15 cellular contexts compared by ENCODE assay signal in genomic region chr1:228956864-228957263, GRCh38.
A peak's percentile ranks its signal among the peaks of the same experiment; 100 is the strongest.
DNase-seq lines count a peak whose midpoint lies in the region; ATAC-seq and TF ChIP-seq lines count a peak whose summit lies in the region.
"Had no signal": no experiment of that assay in that cellular context is flagged by ENCODE, and none has a peak within 500 bp of the region (broad histone marks: within the 10 kb centered on the region; RNA-seq: fewer than 3 reads in every experiment).

No MANE protein-coding gene starts in this region.

- H3K9me3 ChIP-seq in SK-N-SH, result 0 out of 2 replicates have a peak, but pooled peaks cover 4% of the 10 kb centered on the region
- peaks cover 7% of the 10 kb centered on the region; the same call in 1 of the 2 replicates for H3K9me3 ChIP-seq in MG63
- H3K9me3 ChIP-seq: Caco-2 had no signal

- no peaks in the 10 kb centered on the region for H3K36me3 ChIP-seq in SK-N-SH (replicated peaks in 1 of 2; ENCODE audit: control insufficient read depth in 1 of 2, insufficient read depth in 2 of 2, low read length in 1 of 2)
- H3K36me3 ChIP-seq in MG63, result no peaks in the 10 kb centered on the region
- H3K36me3 ChIP-seq: BLaER1 had no signal

- H3K4me3 Mint-ChIP-seq in type B pancreatic cell, result no peak overlapping the region
- H3K4me3 Mint-ChIP-seq in effector memory CD8-positive, alpha-beta T cell, result no peak overlapping the region
- H3K4me3 Mint-ChIP-seq: CD8-positive, alpha-beta memory T cell had no signal

- no peaks in the 10 kb centered on the region for H3K27me3 Mint-ChIP-seq in type B pancreatic cell
- peaks cover 0 to 8% of the 10 kb centered on the region in 2 donors for H3K27me3 Mint-ChIP-seq in effector memory CD8-positive, alpha-beta T cell

- H3K27ac Mint-ChIP-seq in type B pancreatic cell, result peak overlapping the region; percentile 68
- H3K27ac Mint-ChIP-seq in effector memory CD8-positive, alpha-beta T cell, result no peak overlapping the region

- TF ChIP-seq EP300 in SK-N-SH (IDR thresholded peaks at IDR 0.05; ENCODE audit: borderline replicate concordance in 1 of 2, low read depth in 1 of 2, low read length in 1 of 2), result no peak

- H3K4me2 ChIP-seq in SK-N-SH, result no peak overlapping the region
- H3K4me2 ChIP-seq: BLaER1 had no signal

- H3K4me1 ChIP-seq in SK-N-SH (ENCODE audit: control insufficient read depth in 1 of 2, insufficient read depth in 2 of 2, low read depth in 1 of 2, low read length in 1 of 2), result peaks cover 0 to 5% of the 10 kb centered on the region in 2 experiments; a peak in 1 of 4 replicates

- H3K4me3 ChIP-seq in SK-N-SH (ENCODE audit: low read depth in 2 of 2, low read length in 1 of 2), result no peak overlapping the region
- H3K4me3 ChIP-seq in MG63, result no peak overlapping the region
- no peak overlapping the region for H3K4me3 ChIP-seq in fibroblast of mammary gland (ENCODE audit: control insufficient read depth, low read depth, low read length)
- H3K4me3 ChIP-seq: BLaER1, GM23248 had no signal

- POLR2A ChIA-PET in SK-N-SH (lab: Yijun Ruan, JAX), result no interaction called here

- TF ChIP-seq CTCF in SK-N-SH (IDR thresholded peaks at IDR 0.05), result no peak
- no peak for TF ChIP-seq CTCF in fibroblast of mammary gland (conservative IDR thresholded peaks at IDR 0.05; ENCODE audit: control insufficient read depth, insufficient read depth, low read depth, low read length)
- no peak for TF ChIP-seq CTCF in type B pancreatic cell (conservative IDR thresholded peaks at IDR 0.05)

- 70% methylated on average over 5 of the region's 5 CpGs for WGBS in SK-N-SH (ENCODE audit: low lambda C conversion rate)

- CTCF ChIA-PET in SK-N-SH (lab: Yijun Ruan, JAX), result no interaction called here

- H2AFZ ChIP-seq in SK-N-SH (ENCODE audit: low read depth), result no peak overlapping the region
- H2AFZ ChIP-seq: GM23248 had no signal

- TF ChIP-seq RAD21 in SK-N-SH (IDR thresholded peaks at IDR 0.05; ENCODE audit: low read length), result no peak

- no peak for DNase-seq in SK-N-SH
- peak; percentile 39 for DNase-seq in MG63
- DNase-seq in fibroblast of mammary gland (ENCODE audit: low read depth), result peak; percentile 70
- no peak for DNase-seq in type B pancreatic cell (ENCODE audit: extremely low spot score, unreplicated experiment)
- no peak for DNase-seq in NCI-H1417 (lab: John Stamatoyannopoulos, UW)
- DNase-seq in effector memory CD8-positive, alpha-beta T cell, result no peak
- DNase-seq: AML-193; Caco-2; CD8-positive, alpha-beta memory T cell; DMS53; GM23248 had no signal

- H3K27ac ChIP-seq in SK-N-SH (ENCODE audit: low read depth in 2 of 2, low read length in 1 of 2), result no peak overlapping the region
- H3K27ac ChIP-seq: 22Rv1, BLaER1, GM23248 had no signal

- H3K79me2 ChIP-seq in SK-N-SH (ENCODE audit: insufficient read depth), result no peaks in the 10 kb centered on the region

- H3K36me3 Mint-ChIP-seq in type B pancreatic cell, result peaks cover 5% of the 10 kb centered on the region
- H3K36me3 Mint-ChIP-seq in effector memory CD8-positive, alpha-beta T cell (ENCODE audit: insufficient read depth), result no peaks in the 10 kb centered on the region
- H3K36me3 Mint-ChIP-seq: CD8-positive, alpha-beta memory T cell had no signal

- ATAC-seq in SK-N-SH treated with all-trans-retinoic acid at 6 μM for 48 hours (no peak), GM18519 (IDR thresholded peaks at IDR 0.05; ENCODE audit: low FRiP score, unreplicated experiment) (no peak)
- ATAC-seq in effector memory CD8-positive, alpha-beta T cell (replicated peaks), result no peak

- no peaks in the 10 kb centered on the region for H3K9me2 ChIP-seq in SK-N-SH

- no peak overlapping the region for H3K9ac ChIP-seq in SK-N-SH
- H3K9ac ChIP-seq: BLaER1, GM23248 had no signal

- H3K4me1 Mint-ChIP-seq in type B pancreatic cell (ENCODE audit: unreplicated experiment), result peaks cover 29% of the 10 kb centered on the region
- H3K4me1 Mint-ChIP-seq in effector memory CD8-positive, alpha-beta T cell (ENCODE audit: low read depth in 2 of 2), result peaks cover 0 to 2% of the 10 kb centered on the region in 2 donors

- H3K9me3 Mint-ChIP-seq in type B pancreatic cell, result peaks cover 12% of the 10 kb centered on the region
- H3K9me3 Mint-ChIP-seq in effector memory CD8-positive, alpha-beta T cell, result no peaks in the 10 kb centered on the region
- H3K9me3 Mint-ChIP-seq: CD8-positive, alpha-beta memory T cell had no signal

- no peaks in the 10 kb centered on the region for H3K27me3 ChIP-seq in SK-N-SH (ENCODE audit: insufficient read depth)
- H3K27me3 ChIP-seq in MG63, result no peaks in the 10 kb centered on the region
- H3K27me3 ChIP-seq: BLaER1 had no signal

- no peaks in the 10 kb centered on the region for H4K20me1 ChIP-seq in SK-N-SH (ENCODE audit: insufficient read depth)
- H4K20me1 ChIP-seq: BLaER1 had no signal

- no peaks in the 10 kb centered on the region for H3F3A ChIP-seq in SK-N-SH (replicated peaks; ENCODE audit: insufficient read depth)

TF ChIP-seq in SK-N-SH, 30 proteins besides CTCF, POLR2A, EP300 and RAD21:
- TF ChIP-seq TCF12 (IDR thresholded peaks at IDR 0.05) (0 out of 2 replicates have a peak, but pooled peaks have one; percentile 14), PBX3 (IDR thresholded peaks at IDR 0.05) (peak; percentile 61; the same call in 1 of the 2 replicates), ZBTB33 (IDR thresholded peaks at IDR 0.05; ENCODE audit: borderline replicate concordance, low read depth) (no peak)
TF ChIP-seq in SK-N-SH: peak in this region for 2.

TF ChIP-seq in SK-N-SH treated with all-trans-retinoic acid at 6 μM for 48 hours, 23 proteins besides CTCF, POLR2A, EP300 and RAD21:
- TF ChIP-seq SNAI2 (CRISPR knock-in tag; IDR thresholded peaks at IDR 0.05), result no peak
- TF ChIP-seq CREB5 (CRISPR knock-in tag; IDR thresholded peaks at IDR 0.05; ENCODE audit: low read depth), result no peak
- no peak for TF ChIP-seq ZNF8 (CRISPR knock-in tag; IDR thresholded peaks at IDR 0.05)

Comparison
In these comparisons a context has a peak if more than half of its experiments do, and no peak if none do; other contexts are left out.
1. DNase-seq: peak in MG63 (single experiment) and fibroblast of mammary gland (single experiment); none in SK-N-SH (single experiment), type B pancreatic cell (single experiment), NCI-H1417 (0 of 3) and effector memory CD8-positive, alpha-beta T cell (0 of 3).